Comparison of ENCODE assay signal across 19 cellular contexts in the genomic region with DNA sequence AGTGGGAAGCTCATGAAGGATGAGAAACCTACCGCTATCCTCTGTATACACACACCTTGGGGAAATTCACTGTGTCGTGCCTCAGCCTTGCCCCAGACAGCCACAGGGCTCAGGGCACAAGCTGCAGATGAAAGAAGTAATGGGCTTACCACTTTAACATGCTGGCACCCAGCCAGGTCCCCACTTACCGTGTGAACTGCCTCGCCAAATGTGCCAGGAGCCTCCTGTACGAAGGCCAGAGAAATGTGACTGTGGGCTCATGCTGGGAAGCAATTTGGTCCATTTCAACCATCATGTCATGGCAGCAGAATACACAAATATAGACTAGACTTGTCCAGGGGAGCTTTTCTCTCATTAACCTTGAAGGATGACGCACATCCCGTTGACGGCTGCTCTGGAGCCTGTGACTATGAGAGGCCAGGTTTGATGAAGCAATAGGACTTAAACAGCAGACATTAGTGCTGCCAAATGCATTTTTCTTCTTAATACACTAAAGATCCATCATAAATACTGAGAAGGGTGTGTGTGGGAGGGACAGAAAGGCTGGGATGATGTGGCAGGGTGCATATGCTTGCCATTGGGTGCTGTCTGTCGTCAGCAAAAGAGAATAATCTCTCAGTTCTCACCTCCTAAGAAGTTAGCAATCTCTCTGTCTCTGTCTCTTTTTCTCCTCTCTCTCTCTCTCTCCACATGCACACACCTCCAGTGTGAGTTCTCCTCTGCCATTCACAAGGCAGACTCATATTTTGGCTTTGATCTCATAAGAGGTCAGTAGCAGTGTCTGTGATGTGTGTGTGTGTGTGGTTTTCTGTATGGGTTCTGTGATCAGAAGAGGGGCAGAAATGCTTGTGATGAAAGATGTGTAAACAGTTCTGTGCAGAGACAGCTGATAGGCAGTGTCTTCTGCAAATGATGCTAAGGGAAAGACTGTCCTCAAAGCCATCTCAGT.
DNase-seq lines count a peak whose midpoint lies in the region; ATAC-seq and TF ChIP-seq lines count a peak whose summit lies in the region.
"Had no signal": no experiment of that assay in that cellular context is flagged by ENCODE, and none has a peak within 500 bp of the region (broad histone marks: within the 10 kb centered on the region; RNA-seq: fewer than 3 reads in every experiment).

No MANE protein-coding gene starts in this region.

- no peak for TF ChIP-seq CTCF in AG10803 (conservative IDR thresholded peaks at IDR 0.05; ENCODE audit: low read length)
- TF ChIP-seq CTCF in fibroblast of lung (conservative IDR thresholded peaks at IDR 0.05 in 1 of 2, IDR thresholded peaks at IDR 0.05 in 1 of 2; ENCODE audit: low read depth in 1 of 2, low read length in 2 of 2): no peak
- TF ChIP-seq CTCF in Calu3 (IDR thresholded peaks at IDR 0.05; ENCODE audit: unreplicated experiment): no peak

- H3K9me3 ChIP-seq in fibroblast of lung (ENCODE audit: control insufficient read depth, insufficient read depth, low read depth, low read length): no peaks in the 10 kb centered on the region
- H3K9me3 ChIP-seq: uterus had no signal

- H3K4me2 ChIP-seq in fibroblast of lung (ENCODE audit: extremely low read depth, insufficient read depth, low read length): no peak overlapping the region

- H3K4me3 Mint-ChIP-seq in Calu3 (ENCODE audit: low read depth, unreplicated experiment): no peak overlapping the region
- H3K4me3 Mint-ChIP-seq: activated CD4-positive, alpha-beta T cell treated with anti-CD3 and anti-CD28 coated beads, Interleukin-2, amount 10 ng/mL, durations not matched to agents 7 days and 5 days; HFFc6; stimulated activated memory B cell treated with anti-CD40 and anti-IgM and Interleukin-4, amounts not matched to agents 10 μg/mL and 1 μg/mL and 100 μg/mL, for 72 hours; T-cell had no signal

- H3K79me2 ChIP-seq in fibroblast of lung (ENCODE audit: control insufficient read depth, insufficient read depth, low read length): no peaks in the 10 kb centered on the region

- H3K27ac ChIP-seq in fibroblast of lung (ENCODE audit: insufficient read depth, low read length): no peak overlapping the region
- H3K27ac ChIP-seq: cardiac muscle cell, uterus had no signal

- H3K27me3 ChIP-seq in fibroblast of lung (ENCODE audit: control insufficient read depth, insufficient read depth, low read length): no peaks in the 10 kb centered on the region
- H3K27me3 ChIP-seq in H7 (ENCODE audit: control insufficient read depth, insufficient read depth, low read length): no peaks in the 10 kb centered on the region
- H3K27me3 ChIP-seq: uterus had no signal

- H2AFZ ChIP-seq in fibroblast of lung (ENCODE audit: low read length): no peak overlapping the region

- no peak overlapping the region for H3K9ac ChIP-seq in fibroblast of lung (ENCODE audit: insufficient read depth, low read length)

- CTCF ChIA-PET in Calu3 (lab: Charles Lee): no interaction called here

- no peaks in the 10 kb centered on the region for H3K9me3 Mint-ChIP-seq in Calu3 (ENCODE audit: low read depth, unreplicated experiment)
- H3K9me3 Mint-ChIP-seq: activated CD4-positive, alpha-beta T cell treated with anti-CD3 and anti-CD28 coated beads, Interleukin-2, amount 10 ng/mL, durations not matched to agents 7 days and 5 days; HFFc6 had no signal

- BruUV-seq in Calu3 (replicated peaks; lab: Mats Ljungman, UMichigan): no TSS peak

- peaks cover 15% of the 10 kb centered on the region for H3K4me1 Mint-ChIP-seq in Calu3 (ENCODE audit: low read depth, unreplicated experiment)
- H3K4me1 Mint-ChIP-seq: activated CD4-positive, alpha-beta T cell treated with anti-CD3 and anti-CD28 coated beads, Interleukin-2, amount 10 ng/mL, durations not matched to agents 7 days and 5 days; T-cell had no signal

- DNase-seq in AG10803 (ENCODE audit: low read depth) (peak; percentile 74), NCI-H146 (lab: John Stamatoyannopoulos, UW) (peak; percentile 95), NCI-H774 (lab: John Stamatoyannopoulos, UW) (peak; percentile 68), fibroblast of lung (ENCODE audit: low read depth in 2 of 2) (peak; percentile 27 to 88), H7 (no peak), Calu3 (no peak)
- DNase-seq: ACHN; activated CD4-positive, alpha-beta T cell treated with anti-CD3 and anti-CD28 coated beads, Interleukin-2, amount 10 ng/mL, durations not matched to agents 7 days and 5 days; activated effector memory CD4-positive, alpha-beta T cell treated with Interleukin-2 at 50 U/mL for 16 hours; HFFc6; Kasumi-1; stimulated activated CD4-positive, alpha-beta T cell treated with anti-CD3 and anti-CD28 coated beads, Interleukin-2, amount 100 ng/mL, for 24 hours; T-cell; uterus had no signal

- H3K4me3 ChIP-seq in AG10803 (ENCODE audit: low read length) (no peak overlapping the region), fibroblast of lung (replicated peaks in 1 of 4; ENCODE audit: control extremely low read depth in 1 of 4, insufficient read depth in 1 of 4, low read depth in 3 of 4, low read length in 4 of 4) (no peak overlapping the region), H7 (ENCODE audit: insufficient read depth, low read depth, low read length) (no peak overlapping the region)
- H3K4me3 ChIP-seq: cardiac muscle cell, uterus had no signal

- ATAC-seq in GM19467 (IDR thresholded peaks at IDR 0.05; ENCODE audit: unreplicated experiment): no peak
- no peak for ATAC-seq in HG02642 (IDR thresholded peaks at IDR 0.05; ENCODE audit: poor library complexity, unreplicated experiment)
- ATAC-seq: stimulated activated memory B cell treated with anti-CD40 and anti-IgM and Interleukin-4, amounts not matched to agents 10 μg/mL and 1 μg/mL and 100 μg/mL, for 72 hours; T-cell had no signal

- no peaks in the 10 kb centered on the region for H3K4me1 ChIP-seq in fibroblast of lung (ENCODE audit: control insufficient read depth, extremely low read depth, insufficient read depth, low read length)
- H3K4me1 ChIP-seq: uterus had no signal

- intact Hi-C loops in Calu3 (cut with micrococcal nuclease; ENCODE audit: unreplicated experiment): no loop called here

- H4K20me1 ChIP-seq in fibroblast of lung (ENCODE audit: control insufficient read depth, extremely low read depth, insufficient read depth, low read length): no peaks in the 10 kb centered on the region

- H3K36me3 ChIP-seq in fibroblast of lung (ENCODE audit: control insufficient read depth, insufficient read depth, low read length) (no peaks in the 10 kb centered on the region), H7 (replicated peaks; ENCODE audit: control insufficient read depth, insufficient read depth, low read length) (no peaks in the 10 kb centered on the region)
- H3K36me3 ChIP-seq: cardiac muscle cell, uterus had no signal

- no peaks in the 10 kb centered on the region for H3K36me3 Mint-ChIP-seq in Calu3 (ENCODE audit: insufficient read depth, unreplicated experiment)
- H3K36me3 Mint-ChIP-seq: stimulated activated memory B cell treated with anti-CD40 and anti-IgM and Interleukin-4, amounts not matched to agents 10 μg/mL and 1 μg/mL and 100 μg/mL, for 72 hours; T-cell had no signal

- no peaks in the 10 kb centered on the region for H3K27me3 Mint-ChIP-seq in Calu3 (ENCODE audit: unreplicated experiment)
- H3K27me3 Mint-ChIP-seq: stimulated activated memory B cell treated with anti-CD40 and anti-IgM and Interleukin-4, amounts not matched to agents 10 μg/mL and 1 μg/mL and 100 μg/mL, for 72 hours had no signal

- no peak overlapping the region for H3K27ac Mint-ChIP-seq in Calu3 (ENCODE audit: unreplicated experiment)
- H3K27ac Mint-ChIP-seq: activated CD4-positive, alpha-beta T cell treated with anti-CD3 and anti-CD28 coated beads, Interleukin-2, amount 10 ng/mL, durations not matched to agents 7 days and 5 days; HFFc6; progenitor cell of endocrine pancreas; stimulated activated memory B cell treated with anti-CD40 and anti-IgM and Interleukin-4, amounts not matched to agents 10 μg/mL and 1 μg/mL and 100 μg/mL, for 72 hours; T-cell had no signal

Comparison
In these comparisons a context has a peak if more than half of its experiments do, and no peak if none do; other contexts are left out.
1. DNase-seq: peak in AG10803 (single experiment), NCI-H146 (single experiment), NCI-H774 (single experiment) and fibroblast of lung (2 of 2); none in H7 (single experiment) and Calu3 (single experiment).